ENCODE assay signal across 1 cellular context in the genomic region with DNA sequence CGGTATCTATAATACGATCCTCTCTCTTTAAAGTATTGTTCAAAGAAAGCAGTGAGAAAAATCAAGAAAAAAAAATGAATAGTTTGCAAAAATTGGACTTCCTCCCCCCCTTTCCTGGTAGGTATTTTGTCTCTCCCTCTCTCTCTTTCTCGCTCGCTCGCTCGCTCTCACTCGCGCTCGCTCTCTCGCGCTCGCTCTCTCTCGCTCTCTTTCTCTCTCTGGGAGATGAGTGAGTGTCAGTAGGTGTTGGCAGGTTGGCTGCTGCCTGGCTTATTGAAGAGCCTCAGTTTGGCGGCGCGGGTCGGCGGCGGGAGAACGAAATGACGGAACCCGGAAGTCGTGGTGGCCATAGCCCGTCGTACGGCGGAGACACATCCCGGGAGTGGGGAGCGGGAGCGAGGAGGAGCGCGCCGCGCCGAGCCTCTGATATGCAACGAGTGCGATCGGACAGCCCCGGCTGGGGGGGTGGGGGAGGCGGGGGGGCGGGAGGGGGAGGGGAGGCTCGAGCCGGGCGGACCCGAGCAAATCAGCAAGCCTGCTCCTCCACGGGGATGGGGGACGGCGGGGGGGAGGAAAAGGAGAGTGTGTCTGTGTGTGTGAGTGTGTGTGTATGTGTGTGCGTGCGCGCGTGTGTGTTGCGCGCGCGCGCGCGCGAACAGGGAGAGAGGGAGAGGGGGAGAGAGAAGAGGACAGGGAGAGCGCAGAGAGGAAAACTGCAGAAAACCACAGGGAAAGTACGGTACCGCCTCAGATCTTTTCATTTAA.
TF ChIP-seq lines count a peak whose summit lies in the region.

A gene (minus strand): TSS at position 441 of the 765 bp plus-strand sequence. CDS start 1,083 bp downstream, outside the sequence.

TF ChIP-seq in HepG2, 621 proteins besides CTCF, POLR2A, EP300 and RAD21 (continued from another document and continues in another):
- TF ChIP-seq, protein P1, sequence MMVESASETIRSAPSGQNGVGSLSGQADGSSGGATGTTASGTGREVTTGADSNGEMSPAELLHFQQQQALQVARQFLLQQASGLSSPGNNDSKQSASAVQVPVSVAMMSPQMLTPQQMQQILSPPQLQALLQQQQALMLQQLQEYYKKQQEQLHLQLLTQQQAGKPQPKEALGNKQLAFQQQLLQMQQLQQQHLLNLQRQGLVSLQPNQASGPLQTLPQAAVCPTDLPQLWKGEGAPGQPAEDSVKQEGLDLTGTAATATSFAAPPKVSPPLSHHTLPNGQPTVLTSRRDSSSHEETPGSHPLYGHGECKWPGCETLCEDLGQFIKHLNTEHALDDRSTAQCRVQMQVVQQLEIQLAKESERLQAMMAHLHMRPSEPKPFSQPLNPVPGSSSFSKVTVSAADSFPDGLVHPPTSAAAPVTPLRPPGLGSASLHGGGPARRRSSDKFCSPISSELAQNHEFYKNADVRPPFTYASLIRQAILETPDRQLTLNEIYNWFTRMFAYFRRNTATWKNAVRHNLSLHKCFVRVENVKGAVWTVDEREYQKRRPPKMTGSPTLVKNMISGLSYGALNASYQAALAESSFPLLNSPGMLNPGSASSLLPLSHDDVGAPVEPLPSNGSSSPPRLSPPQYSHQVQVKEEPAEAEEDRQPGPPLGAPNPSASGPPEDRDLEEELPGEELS (CRISPR knock-in tag; IDR thresholded peaks at IDR 0.05) = no peak
- no peak for TF ChIP-seq BORCS8-MEF2B (CRISPR knock-in tag; IDR thresholded peaks at IDR 0.05)
- TF ChIP-seq, protein P2, sequence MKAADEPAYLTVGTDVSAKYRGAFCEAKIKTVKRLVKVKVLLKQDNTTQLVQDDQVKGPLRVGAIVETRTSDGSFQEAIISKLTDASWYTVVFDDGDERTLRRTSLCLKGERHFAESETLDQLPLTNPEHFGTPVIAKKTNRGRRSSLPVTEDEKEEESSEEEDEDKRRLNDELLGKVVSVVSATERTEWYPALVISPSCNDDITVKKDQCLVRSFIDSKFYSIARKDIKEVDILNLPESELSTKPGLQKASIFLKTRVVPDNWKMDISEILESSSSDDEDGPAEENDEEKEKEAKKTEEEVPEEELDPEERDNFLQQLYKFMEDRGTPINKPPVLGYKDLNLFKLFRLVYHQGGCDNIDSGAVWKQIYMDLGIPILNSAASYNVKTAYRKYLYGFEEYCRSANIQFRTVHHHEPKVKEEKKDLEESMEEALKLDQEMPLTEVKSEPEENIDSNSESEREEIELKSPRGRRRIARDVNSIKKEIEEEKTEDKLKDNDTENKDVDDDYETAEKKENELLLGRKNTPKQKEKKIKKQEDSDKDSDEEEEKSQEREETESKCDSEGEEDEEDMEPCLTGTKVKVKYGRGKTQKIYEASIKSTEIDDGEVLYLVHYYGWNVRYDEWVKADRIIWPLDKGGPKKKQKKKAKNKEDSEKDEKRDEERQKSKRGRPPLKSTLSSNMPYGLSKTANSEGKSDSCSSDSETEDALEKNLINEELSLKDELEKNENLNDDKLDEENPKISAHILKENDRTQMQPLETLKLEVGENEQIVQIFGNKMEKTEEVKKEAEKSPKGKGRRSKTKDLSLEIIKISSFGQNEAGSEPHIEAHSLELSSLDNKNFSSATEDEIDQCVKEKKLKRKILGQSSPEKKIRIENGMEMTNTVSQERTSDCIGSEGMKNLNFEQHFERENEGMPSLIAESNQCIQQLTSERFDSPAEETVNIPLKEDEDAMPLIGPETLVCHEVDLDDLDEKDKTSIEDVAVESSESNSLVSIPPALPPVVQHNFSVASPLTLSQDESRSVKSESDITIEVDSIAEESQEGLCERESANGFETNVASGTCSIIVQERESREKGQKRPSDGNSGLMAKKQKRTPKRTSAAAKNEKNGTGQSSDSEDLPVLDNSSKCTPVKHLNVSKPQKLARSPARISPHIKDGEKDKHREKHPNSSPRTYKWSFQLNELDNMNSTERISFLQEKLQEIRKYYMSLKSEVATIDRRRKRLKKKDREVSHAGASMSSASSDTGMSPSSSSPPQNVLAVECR (CRISPR knock-in tag; IDR thresholded peaks at IDR 0.05; ENCODE audit: borderline replicate concordance) = peak; percentile 31; the same call in 1 of the 2 replicates
- TF ChIP-seq, protein P3, sequence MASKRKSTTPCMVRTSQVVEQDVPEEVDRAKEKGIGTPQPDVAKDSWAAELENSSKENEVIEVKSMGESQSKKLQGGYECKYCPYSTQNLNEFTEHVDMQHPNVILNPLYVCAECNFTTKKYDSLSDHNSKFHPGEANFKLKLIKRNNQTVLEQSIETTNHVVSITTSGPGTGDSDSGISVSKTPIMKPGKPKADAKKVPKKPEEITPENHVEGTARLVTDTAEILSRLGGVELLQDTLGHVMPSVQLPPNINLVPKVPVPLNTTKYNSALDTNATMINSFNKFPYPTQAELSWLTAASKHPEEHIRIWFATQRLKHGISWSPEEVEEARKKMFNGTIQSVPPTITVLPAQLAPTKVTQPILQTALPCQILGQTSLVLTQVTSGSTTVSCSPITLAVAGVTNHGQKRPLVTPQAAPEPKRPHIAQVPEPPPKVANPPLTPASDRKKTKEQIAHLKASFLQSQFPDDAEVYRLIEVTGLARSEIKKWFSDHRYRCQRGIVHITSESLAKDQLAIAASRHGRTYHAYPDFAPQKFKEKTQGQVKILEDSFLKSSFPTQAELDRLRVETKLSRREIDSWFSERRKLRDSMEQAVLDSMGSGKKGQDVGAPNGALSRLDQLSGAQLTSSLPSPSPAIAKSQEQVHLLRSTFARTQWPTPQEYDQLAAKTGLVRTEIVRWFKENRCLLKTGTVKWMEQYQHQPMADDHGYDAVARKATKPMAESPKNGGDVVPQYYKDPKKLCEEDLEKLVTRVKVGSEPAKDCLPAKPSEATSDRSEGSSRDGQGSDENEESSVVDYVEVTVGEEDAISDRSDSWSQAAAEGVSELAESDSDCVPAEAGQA (IDR thresholded peaks at IDR 0.05; ENCODE audit: low read depth) = 0 out of 2 replicates have a peak, but pooled peaks have one; percentile 31
- TF ChIP-seq, protein P3 (CRISPR knock-in tag; IDR thresholded peaks at IDR 0.05; ENCODE audit: borderline replicate concordance) = no peak
- no peak for TF ChIP-seq ZNF260 (CRISPR knock-in tag; IDR thresholded peaks at IDR 0.05; ENCODE audit: borderline replicate concordance, low read depth)
- TF ChIP-seq HIVEP1 (CRISPR knock-in tag; IDR thresholded peaks at IDR 0.05) = no peak
- peak; percentile 15 for TF ChIP-seq AGO1 (IDR thresholded peaks at IDR 0.05; ENCODE audit: low read depth, low read length, poor library complexity, severe bottlenecking)
- TF ChIP-seq GFI1 (CRISPR knock-in tag; IDR thresholded peaks at IDR 0.05; ENCODE audit: borderline replicate concordance) = no peak
- TF ChIP-seq, protein P4, sequence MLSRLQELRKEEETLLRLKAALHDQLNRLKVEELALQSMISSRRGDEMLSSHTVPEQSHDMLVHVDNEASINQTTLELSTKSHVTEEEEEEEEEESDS (CRISPR knock-in tag; IDR thresholded peaks at IDR 0.05; ENCODE audit: borderline replicate concordance) = no peak
- TF ChIP-seq RARA (CRISPR knock-in tag; IDR thresholded peaks at IDR 0.05) = no peak
- TF ChIP-seq TBP (CRISPR knock-in tag; IDR thresholded peaks at IDR 0.05) = no peak
- TF ChIP-seq, protein P5, sequence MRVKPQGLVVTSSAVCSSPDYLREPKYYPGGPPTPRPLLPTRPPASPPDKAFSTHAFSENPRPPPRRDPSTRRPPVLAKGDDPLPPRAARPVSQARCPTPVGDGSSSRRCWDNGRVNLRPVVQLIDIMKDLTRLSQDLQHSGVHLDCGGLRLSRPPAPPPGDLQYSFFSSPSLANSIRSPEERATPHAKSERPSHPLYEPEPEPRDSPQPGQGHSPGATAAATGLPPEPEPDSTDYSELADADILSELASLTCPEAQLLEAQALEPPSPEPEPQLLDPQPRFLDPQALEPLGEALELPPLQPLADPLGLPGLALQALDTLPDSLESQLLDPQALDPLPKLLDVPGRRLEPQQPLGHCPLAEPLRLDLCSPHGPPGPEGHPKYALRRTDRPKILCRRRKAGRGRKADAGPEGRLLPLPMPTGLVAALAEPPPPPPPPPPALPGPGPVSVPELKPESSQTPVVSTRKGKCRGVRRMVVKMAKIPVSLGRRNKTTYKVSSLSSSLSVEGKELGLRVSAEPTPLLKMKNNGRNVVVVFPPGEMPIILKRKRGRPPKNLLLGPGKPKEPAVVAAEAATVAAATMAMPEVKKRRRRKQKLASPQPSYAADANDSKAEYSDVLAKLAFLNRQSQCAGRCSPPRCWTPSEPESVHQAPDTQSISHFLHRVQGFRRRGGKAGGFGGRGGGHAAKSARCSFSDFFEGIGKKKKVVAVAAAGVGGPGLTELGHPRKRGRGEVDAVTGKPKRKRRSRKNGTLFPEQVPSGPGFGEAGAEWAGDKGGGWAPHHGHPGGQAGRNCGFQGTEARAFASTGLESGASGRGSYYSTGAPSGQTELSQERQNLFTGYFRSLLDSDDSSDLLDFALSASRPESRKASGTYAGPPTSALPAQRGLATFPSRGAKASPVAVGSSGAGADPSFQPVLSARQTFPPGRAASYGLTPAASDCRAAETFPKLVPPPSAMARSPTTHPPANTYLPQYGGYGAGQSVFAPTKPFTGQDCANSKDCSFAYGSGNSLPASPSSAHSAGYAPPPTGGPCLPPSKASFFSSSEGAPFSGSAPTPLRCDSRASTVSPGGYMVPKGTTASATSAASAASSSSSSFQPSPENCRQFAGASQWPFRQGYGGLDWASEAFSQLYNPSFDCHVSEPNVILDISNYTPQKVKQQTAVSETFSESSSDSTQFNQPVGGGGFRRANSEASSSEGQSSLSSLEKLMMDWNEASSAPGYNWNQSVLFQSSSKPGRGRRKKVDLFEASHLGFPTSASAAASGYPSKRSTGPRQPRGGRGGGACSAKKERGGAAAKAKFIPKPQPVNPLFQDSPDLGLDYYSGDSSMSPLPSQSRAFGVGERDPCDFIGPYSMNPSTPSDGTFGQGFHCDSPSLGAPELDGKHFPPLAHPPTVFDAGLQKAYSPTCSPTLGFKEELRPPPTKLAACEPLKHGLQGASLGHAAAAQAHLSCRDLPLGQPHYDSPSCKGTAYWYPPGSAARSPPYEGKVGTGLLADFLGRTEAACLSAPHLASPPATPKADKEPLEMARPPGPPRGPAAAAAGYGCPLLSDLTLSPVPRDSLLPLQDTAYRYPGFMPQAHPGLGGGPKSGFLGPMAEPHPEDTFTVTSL (CRISPR knock-in tag; IDR thresholded peaks at IDR 0.05; ENCODE audit: borderline replicate concordance) = no peak
- TF ChIP-seq ZNF761 (CRISPR knock-in tag; conservative IDR thresholded peaks at IDR 0.05) = no peak
- no peak for TF ChIP-seq NAIF1 (CRISPR knock-in tag; IDR thresholded peaks at IDR 0.05; ENCODE audit: borderline replicate concordance)
- 0 out of 2 replicates have a peak, but pooled peaks have one; percentile 4 for TF ChIP-seq CREB1 (IDR thresholded peaks at IDR 0.05)
- TF ChIP-seq CREB1 (CRISPR knock-in tag; IDR thresholded peaks at IDR 0.05) = peak; percentile 53; the same call in 1 of the 2 replicates
- TF ChIP-seq REXO4 (CRISPR knock-in tag; IDR thresholded peaks at IDR 0.05; ENCODE audit: borderline replicate concordance) = no peak
- no peak for TF ChIP-seq XBP1 (CRISPR knock-in tag; IDR thresholded peaks at IDR 0.05)
- peak; percentile 28 for TF ChIP-seq TBL1XR1 (IDR thresholded peaks at IDR 0.05; ENCODE audit: borderline replicate concordance, low read length, partially characterized antibody)
- TF ChIP-seq IKZF4 (CRISPR knock-in tag; IDR thresholded peaks at IDR 0.05; ENCODE audit: borderline replicate concordance, low read depth, not compliant biosample characterization) = no peak
- TF ChIP-seq KAT2B (IDR thresholded peaks at IDR 0.05; ENCODE audit: borderline replicate concordance, low read depth, low read length) = no peak
- TF ChIP-seq, protein P6, sequence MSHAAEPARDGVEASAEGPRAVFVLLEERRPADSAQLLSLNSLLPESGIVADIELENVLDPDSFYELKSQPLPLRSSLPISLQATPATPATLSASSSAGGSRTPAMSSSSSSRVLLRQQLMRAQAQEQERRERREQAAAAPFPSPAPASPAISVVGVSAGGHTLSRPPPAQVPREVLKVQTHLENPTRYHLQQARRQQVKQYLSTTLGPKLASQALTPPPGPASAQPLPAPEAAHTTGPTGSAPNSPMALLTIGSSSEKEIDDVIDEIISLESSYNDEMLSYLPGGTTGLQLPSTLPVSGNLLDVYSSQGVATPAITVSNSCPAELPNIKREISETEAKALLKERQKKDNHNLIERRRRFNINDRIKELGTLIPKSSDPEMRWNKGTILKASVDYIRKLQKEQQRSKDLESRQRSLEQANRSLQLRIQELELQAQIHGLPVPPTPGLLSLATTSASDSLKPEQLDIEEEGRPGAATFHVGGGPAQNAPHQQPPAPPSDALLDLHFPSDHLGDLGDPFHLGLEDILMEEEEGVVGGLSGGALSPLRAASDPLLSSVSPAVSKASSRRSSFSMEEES (CRISPR knock-in tag; IDR thresholded peaks at IDR 0.05) = no peak
- TF ChIP-seq EZH2 (conservative IDR thresholded peaks at IDR 0.05; ENCODE audit: low read depth, low read length) = no peak
- 0 out of 2 replicates have a peak, but pooled peaks have one; percentile 4 for TF ChIP-seq ZNF331 (CRISPR knock-in tag; IDR thresholded peaks at IDR 0.05)
